1 cellular context compared by ENCODE assay signal in genomic region chr10:37857287-37858211, GRCh38.
A peak's percentile ranks its signal among the peaks of the same experiment; 100 is the strongest.
TF ChIP-seq lines count a peak whose summit lies in the region.

ZNF248 (minus strand) TSS chr10:37857610; CDS start chr10:37856310, 1,300 bp downstream.

TF ChIP-seq in HepG2, 621 proteins besides CTCF, POLR2A, EP300 and RAD21 (continued from another document and continues in another):
- TF ChIP-seq, protein P1, sequence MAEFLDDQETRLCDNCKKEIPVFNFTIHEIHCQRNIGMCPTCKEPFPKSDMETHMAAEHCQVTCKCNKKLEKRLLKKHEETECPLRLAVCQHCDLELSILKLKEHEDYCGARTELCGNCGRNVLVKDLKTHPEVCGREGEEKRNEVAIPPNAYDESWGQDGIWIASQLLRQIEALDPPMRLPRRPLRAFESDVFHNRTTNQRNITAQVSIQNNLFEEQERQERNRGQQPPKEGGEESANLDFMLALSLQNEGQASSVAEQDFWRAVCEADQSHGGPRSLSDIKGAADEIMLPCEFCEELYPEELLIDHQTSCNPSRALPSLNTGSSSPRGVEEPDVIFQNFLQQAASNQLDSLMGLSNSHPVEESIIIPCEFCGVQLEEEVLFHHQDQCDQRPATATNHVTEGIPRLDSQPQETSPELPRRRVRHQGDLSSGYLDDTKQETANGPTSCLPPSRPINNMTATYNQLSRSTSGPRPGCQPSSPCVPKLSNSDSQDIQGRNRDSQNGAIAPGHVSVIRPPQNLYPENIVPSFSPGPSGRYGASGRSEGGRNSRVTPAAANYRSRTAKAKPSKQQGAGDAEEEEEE (CRISPR knock-in tag; IDR thresholded peaks at IDR 0.05; ENCODE audit: borderline replicate concordance) = 0 out of 2 replicates have a peak, but pooled peaks have one; percentile 13
- TF ChIP-seq ZNF558 (CRISPR knock-in tag; IDR thresholded peaks at IDR 0.05; ENCODE audit: borderline replicate concordance) (peak; percentile 80; the same call in 1 of the 2 replicates), ZNF317 (CRISPR knock-in tag; IDR thresholded peaks at IDR 0.05) (peak; percentile 69), HOXA9 (CRISPR knock-in tag; IDR thresholded peaks at IDR 0.05; ENCODE audit: borderline replicate concordance) (peak; percentile 93), ZNF652 (CRISPR knock-in tag; IDR thresholded peaks at IDR 0.05; ENCODE audit: borderline replicate concordance, low read depth) (no peak), RCOR2 (CRISPR knock-in tag; IDR thresholded peaks at IDR 0.05) (no peak), ZFP62 (CRISPR knock-in tag; IDR thresholded peaks at IDR 0.05) (no peak), ZMYM3 (CRISPR knock-in tag; IDR thresholded peaks at IDR 0.05) (peak; percentile 48; the same call in 1 of the 2 replicates), MED8 (CRISPR knock-in tag; IDR thresholded peaks at IDR 0.05; ENCODE audit: insufficient replicate concordance) (peak; percentile 86), ETV5 (CRISPR knock-in tag; IDR thresholded peaks at IDR 0.05; ENCODE audit: borderline replicate concordance) (no peak; the same call in 1 of the 2 replicates), ZNF253 (CRISPR knock-in tag; IDR thresholded peaks at IDR 0.05; ENCODE audit: borderline replicate concordance) (peak; percentile 71; the same call in 1 of the 2 replicates), MLLT10 (CRISPR knock-in tag; IDR thresholded peaks at IDR 0.05) (no peak), ZSCAN31 (CRISPR knock-in tag; IDR thresholded peaks at IDR 0.05; ENCODE audit: low read depth) (peak; percentile 90), RFX5 (IDR thresholded peaks at IDR 0.05; ENCODE audit: low read depth, low read length) (no peak), MBNL3 (CRISPR knock-in tag; conservative IDR thresholded peaks at IDR 0.05) (no peak), ZNF124 (CRISPR knock-in tag; IDR thresholded peaks at IDR 0.05) (no peak), ZSCAN25 (CRISPR knock-in tag; IDR thresholded peaks at IDR 0.05) (no peak), TRIM22 (IDR thresholded peaks at IDR 0.05) (no peak), ZNF720 (CRISPR knock-in tag; IDR thresholded peaks at IDR 0.05) (no peak), SSRP1 (CRISPR knock-in tag; IDR thresholded peaks at IDR 0.05) (no peak), RFXANK (CRISPR knock-in tag; IDR thresholded peaks at IDR 0.05) (0 out of 2 replicates have a peak, but pooled peaks have one; percentile 57), ZNF660 (CRISPR knock-in tag; IDR thresholded peaks at IDR 0.05; ENCODE audit: borderline replicate concordance, low read depth) (no peak), ZNF747 (CRISPR knock-in tag; IDR thresholded peaks at IDR 0.05; ENCODE audit: borderline replicate concordance) (peak; percentile 96), ZBTB43 (CRISPR knock-in tag; conservative IDR thresholded peaks at IDR 0.05) (peak; percentile 80; the same call in 1 of the 2 replicates), ZNF326 (CRISPR knock-in tag; IDR thresholded peaks at IDR 0.05; ENCODE audit: borderline replicate concordance) (no peak), SYNCRIP (IDR thresholded peaks at IDR 0.05; ENCODE audit: insufficient read depth, low read depth, low read length) (no peak), RFX1 (IDR thresholded peaks at IDR 0.05) (no peak), BCL6 (CRISPR knock-in tag; IDR thresholded peaks at IDR 0.05) (peak; percentile 32; the same call in 1 of the 2 replicates), NFYB (CRISPR knock-in tag; IDR thresholded peaks at IDR 0.05) (no peak; the same call in 1 of the 2 replicates), KMT2A (CRISPR knock-in tag; IDR thresholded peaks at IDR 0.05) (peak; percentile 75), ZNF460 (CRISPR knock-in tag; IDR thresholded peaks at IDR 0.05; ENCODE audit: borderline replicate concordance) (peak; percentile 15; the same call in 1 of the 2 replicates), HOXA5 (CRISPR knock-in tag; IDR thresholded peaks at IDR 0.05) (peak; percentile 64; the same call in 1 of the 2 replicates), ZNF333 (CRISPR knock-in tag; IDR thresholded peaks at IDR 0.05; ENCODE audit: borderline replicate concordance) (no peak; the same call in 1 of the 2 replicates), RBFOX2 (IDR thresholded peaks at IDR 0.05; ENCODE audit: low read depth, low read length) (peak; percentile 100), ATRX (CRISPR knock-in tag; IDR thresholded peaks at IDR 0.05; ENCODE audit: borderline replicate concordance) (no peak), ZNF546 (CRISPR knock-in tag; conservative IDR thresholded peaks at IDR 0.05) (peak; percentile 61), ETS1 (CRISPR knock-in tag; IDR thresholded peaks at IDR 0.05) (peak; percentile 86; the same call in 1 of the 2 replicates), AKAP8 (CRISPR knock-in tag; IDR thresholded peaks at IDR 0.05) (no peak; the same call in 1 of the 2 replicates), TARDBP (CRISPR knock-in tag; IDR thresholded peaks at IDR 0.05) (peak; percentile 88)
- TF ChIP-seq, protein P2, sequence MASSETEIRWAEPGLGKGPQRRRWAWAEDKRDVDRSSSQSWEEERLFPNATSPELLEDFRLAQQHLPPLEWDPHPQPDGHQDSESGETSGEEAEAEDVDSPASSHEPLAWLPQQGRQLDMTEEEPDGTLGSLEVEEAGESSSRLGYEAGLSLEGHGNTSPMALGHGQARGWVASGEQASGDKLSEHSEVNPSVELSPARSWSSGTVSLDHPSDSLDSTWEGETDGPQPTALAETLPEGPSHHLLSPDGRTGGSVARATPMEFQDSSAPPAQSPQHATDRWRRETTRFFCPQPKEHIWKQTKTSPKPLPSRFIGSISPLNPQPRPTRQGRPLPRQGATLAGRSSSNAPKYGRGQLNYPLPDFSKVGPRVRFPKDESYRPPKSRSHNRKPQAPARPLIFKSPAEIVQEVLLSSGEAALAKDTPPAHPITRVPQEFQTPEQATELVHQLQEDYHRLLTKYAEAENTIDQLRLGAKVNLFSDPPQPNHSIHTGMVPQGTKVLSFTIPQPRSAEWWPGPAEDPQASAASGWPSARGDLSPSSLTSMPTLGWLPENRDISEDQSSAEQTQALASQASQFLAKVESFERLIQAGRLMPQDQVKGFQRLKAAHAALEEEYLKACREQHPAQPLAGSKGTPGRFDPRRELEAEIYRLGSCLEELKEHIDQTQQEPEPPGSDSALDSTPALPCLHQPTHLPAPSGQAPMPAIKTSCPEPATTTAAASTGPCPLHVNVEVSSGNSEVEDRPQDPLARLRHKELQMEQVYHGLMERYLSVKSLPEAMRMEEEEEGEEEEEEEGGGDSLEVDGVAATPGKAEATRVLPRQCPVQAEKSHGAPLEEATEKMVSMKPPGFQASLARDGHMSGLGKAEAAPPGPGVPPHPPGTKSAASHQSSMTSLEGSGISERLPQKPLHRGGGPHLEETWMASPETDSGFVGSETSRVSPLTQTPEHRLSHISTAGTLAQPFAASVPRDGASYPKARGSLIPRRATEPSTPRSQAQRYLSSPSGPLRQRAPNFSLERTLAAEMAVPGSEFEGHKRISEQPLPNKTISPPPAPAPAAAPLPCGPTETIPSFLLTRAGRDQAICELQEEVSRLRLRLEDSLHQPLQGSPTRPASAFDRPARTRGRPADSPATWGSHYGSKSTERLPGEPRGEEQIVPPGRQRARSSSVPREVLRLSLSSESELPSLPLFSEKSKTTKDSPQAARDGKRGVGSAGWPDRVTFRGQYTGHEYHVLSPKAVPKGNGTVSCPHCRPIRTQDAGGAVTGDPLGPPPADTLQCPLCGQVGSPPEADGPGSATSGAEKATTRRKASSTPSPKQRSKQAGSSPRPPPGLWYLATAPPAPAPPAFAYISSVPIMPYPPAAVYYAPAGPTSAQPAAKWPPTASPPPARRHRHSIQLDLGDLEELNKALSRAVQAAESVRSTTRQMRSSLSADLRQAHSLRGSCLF (CRISPR knock-in tag; IDR thresholded peaks at IDR 0.05; ENCODE audit: borderline replicate concordance) = no peak
- TF ChIP-seq, protein P3, sequence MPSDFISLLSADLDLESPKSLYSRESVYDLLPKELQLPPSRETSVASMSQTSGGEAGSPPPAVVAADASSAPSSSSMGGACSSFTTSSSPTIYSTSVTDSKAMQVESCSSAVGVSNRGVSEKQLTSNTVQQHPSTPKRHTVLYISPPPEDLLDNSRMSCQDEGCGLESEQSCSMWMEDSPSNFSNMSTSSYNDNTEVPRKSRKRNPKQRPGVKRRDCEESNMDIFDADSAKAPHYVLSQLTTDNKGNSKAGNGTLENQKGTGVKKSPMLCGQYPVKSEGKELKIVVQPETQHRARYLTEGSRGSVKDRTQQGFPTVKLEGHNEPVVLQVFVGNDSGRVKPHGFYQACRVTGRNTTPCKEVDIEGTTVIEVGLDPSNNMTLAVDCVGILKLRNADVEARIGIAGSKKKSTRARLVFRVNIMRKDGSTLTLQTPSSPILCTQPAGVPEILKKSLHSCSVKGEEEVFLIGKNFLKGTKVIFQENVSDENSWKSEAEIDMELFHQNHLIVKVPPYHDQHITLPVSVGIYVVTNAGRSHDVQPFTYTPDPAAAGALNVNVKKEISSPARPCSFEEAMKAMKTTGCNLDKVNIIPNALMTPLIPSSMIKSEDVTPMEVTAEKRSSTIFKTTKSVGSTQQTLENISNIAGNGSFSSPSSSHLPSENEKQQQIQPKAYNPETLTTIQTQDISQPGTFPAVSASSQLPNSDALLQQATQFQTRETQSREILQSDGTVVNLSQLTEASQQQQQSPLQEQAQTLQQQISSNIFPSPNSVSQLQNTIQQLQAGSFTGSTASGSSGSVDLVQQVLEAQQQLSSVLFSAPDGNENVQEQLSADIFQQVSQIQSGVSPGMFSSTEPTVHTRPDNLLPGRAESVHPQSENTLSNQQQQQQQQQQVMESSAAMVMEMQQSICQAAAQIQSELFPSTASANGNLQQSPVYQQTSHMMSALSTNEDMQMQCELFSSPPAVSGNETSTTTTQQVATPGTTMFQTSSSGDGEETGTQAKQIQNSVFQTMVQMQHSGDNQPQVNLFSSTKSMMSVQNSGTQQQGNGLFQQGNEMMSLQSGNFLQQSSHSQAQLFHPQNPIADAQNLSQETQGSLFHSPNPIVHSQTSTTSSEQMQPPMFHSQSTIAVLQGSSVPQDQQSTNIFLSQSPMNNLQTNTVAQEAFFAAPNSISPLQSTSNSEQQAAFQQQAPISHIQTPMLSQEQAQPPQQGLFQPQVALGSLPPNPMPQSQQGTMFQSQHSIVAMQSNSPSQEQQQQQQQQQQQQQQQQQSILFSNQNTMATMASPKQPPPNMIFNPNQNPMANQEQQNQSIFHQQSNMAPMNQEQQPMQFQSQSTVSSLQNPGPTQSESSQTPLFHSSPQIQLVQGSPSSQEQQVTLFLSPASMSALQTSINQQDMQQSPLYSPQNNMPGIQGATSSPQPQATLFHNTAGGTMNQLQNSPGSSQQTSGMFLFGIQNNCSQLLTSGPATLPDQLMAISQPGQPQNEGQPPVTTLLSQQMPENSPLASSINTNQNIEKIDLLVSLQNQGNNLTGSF (CRISPR knock-in tag; IDR thresholded peaks at IDR 0.05) = 0 out of 2 replicates have a peak, but pooled peaks have one; percentile 24
- TF ChIP-seq, protein P4, sequence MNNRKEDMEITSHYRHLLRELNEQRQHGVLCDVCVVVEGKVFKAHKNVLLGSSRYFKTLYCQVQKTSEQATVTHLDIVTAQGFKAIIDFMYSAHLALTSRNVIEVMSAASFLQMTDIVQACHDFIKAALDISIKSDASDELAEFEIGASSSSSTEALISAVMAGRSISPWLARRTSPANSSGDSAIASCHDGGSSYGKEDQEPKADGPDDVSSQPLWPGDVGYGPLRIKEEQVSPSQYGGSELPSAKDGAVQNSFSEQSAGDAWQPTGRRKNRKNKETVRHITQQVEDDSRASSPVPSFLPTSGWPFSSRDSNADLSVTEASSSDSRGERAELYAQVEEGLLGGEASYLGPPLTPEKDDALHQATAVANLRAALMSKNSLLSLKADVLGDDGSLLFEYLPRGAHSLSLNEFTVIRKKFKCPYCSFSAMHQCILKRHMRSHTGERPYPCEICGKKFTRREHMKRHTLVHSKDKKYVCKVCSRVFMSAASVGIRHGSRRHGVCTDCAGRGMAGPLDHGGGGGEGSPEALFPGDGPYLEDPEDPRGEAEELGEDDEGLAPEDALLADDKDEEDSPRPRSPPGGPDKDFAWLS (CRISPR knock-in tag; IDR thresholded peaks at IDR 0.05; ENCODE audit: borderline replicate concordance) = no peak
- TF ChIP-seq, protein P5, sequence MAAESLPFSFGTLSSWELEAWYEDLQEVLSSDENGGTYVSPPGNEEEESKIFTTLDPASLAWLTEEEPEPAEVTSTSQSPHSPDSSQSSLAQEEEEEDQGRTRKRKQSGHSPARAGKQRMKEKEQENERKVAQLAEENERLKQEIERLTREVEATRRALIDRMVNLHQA (CRISPR knock-in tag; IDR thresholded peaks at IDR 0.05) = no peak
- TF ChIP-seq, protein P6, sequence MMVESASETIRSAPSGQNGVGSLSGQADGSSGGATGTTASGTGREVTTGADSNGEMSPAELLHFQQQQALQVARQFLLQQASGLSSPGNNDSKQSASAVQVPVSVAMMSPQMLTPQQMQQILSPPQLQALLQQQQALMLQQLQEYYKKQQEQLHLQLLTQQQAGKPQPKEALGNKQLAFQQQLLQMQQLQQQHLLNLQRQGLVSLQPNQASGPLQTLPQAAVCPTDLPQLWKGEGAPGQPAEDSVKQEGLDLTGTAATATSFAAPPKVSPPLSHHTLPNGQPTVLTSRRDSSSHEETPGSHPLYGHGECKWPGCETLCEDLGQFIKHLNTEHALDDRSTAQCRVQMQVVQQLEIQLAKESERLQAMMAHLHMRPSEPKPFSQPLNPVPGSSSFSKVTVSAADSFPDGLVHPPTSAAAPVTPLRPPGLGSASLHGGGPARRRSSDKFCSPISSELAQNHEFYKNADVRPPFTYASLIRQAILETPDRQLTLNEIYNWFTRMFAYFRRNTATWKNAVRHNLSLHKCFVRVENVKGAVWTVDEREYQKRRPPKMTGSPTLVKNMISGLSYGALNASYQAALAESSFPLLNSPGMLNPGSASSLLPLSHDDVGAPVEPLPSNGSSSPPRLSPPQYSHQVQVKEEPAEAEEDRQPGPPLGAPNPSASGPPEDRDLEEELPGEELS (CRISPR knock-in tag; IDR thresholded peaks at IDR 0.05) = no peak; the same call in 1 of the 2 replicates
